Comparison of ENCODE assay signal across 9 cellular contexts in the genomic region with DNA sequence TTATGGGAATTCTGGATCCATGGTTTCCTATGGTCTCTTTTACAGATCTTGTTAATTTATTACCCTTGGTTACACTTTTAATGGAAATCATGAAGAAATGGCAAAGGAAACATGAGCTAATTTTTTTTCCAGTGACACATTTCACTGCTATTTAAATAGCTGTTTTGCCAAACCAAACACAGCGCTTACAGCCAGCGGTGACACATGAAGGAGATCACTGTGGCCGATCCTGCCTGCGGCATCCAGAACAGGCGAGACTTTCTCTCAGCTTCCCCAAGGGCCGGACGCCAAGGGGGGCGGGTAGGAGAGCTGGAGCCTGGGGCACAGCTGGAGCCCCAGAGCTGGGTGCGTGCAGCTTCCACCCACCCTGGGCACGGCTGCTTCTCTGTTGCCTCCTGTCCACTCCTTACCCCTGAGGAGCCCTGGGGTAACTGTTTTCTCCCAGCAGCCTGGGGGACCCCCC.
A peak's percentile ranks its signal among the peaks of the same experiment; 100 is the strongest.
DNase-seq lines count a peak whose midpoint lies in the region; ATAC-seq and TF ChIP-seq lines count a peak whose summit lies in the region.
"Had no signal": no experiment of that assay in that cellular context is flagged by ENCODE, and none has a peak within 500 bp of the region (broad histone marks: within the 10 kb centered on the region; RNA-seq: fewer than 3 reads in every experiment).

No MANE protein-coding gene starts in this region.

- peak; percentile 78 to 90 for ATAC-seq in left cardiac atrium
- ATAC-seq in GM19452 (IDR thresholded peaks at IDR 0.05; ENCODE audit: unreplicated experiment), result no peak

- no peaks in the 10 kb centered on the region for H3K36me3 ChIP-seq in sigmoid colon

- 14 to 62% (median 36%) methylated on average over 10 of the region's 10 CpGs for WGBS in adipose tissue, 3 donors
- WGBS in sigmoid colon, 2 donors, result 8 to 57% methylated on average over 10 of the region's 10 CpGs

- H3K27ac ChIP-seq in adipose tissue (ENCODE audit: low read depth, low read length) (peak overlapping the region; percentile 19), sigmoid colon (peak overlapping the region; percentile 69 to 84 (median 74))

- intact Hi-C loops in left cardiac atrium (cut with DNase I), result loop anchor here in 1 of 2 donors (10.0 kb wide), 1 partner anchor 78 kb away; a partner anchor contains a TSS
- intact Hi-C loops in sigmoid colon (cut with DNase I), result loop anchor here (5.0 kb wide), 1 partner anchor 94 kb away; no protein-coding TSS in a partner anchor

- TF ChIP-seq POLR2A in sigmoid colon (IDR thresholded peaks at IDR 0.05), result no peak

- H3K9me3 ChIP-seq in sigmoid colon, result no peaks in the 10 kb centered on the region

- DNase-seq in GM04503 (ENCODE audit: low read depth) (peak; percentile 95), left cardiac atrium (peak; percentile 94), sigmoid colon (peak; percentile 92), NAMALWA (ENCODE audit: low spot score) (no peak), germinal center (ENCODE audit: low spot score) (no peak)
- no peak for DNase-seq in stimulated activated CD4-positive, alpha-beta T cell treated with anti-CD3 and anti-CD28 coated beads, Interleukin-12 subunit alpha, Interleukin-12 subunit beta, amount 100 ng/mL, for 4 hours
- DNase-seq: stimulated activated CD4-positive, alpha-beta T cell treated with anti-CD3 and anti-CD28 coated beads, Interleukin-1b, Interleukin-23, amount 100 ng/mL, for 48 hours had no signal

- no peaks in the 10 kb centered on the region for H3K27me3 ChIP-seq in sigmoid colon

- TF ChIP-seq EP300 in sigmoid colon (IDR thresholded peaks at IDR 0.05), result peak in 2 of 4 donors; percentile 31 to 57

- H3K4me1 ChIP-seq in sigmoid colon, result peaks cover 4 to 57% (median 56%) of the 10 kb centered on the region in 4 donors

- TF ChIP-seq CTCF in sigmoid colon (IDR thresholded peaks at IDR 0.05), result no peak

- no peak overlapping the region for H3K4me3 ChIP-seq in sigmoid colon

Comparison
In these comparisons a context has a peak if more than half of its experiments do, and no peak if none do; other contexts are left out.
1. DNase-seq: peak in GM04503 (single experiment), left cardiac atrium (single experiment) and sigmoid colon (single experiment); none in NAMALWA (single experiment), germinal center (single experiment) and stimulated activated CD4-positive, alpha-beta T cell treated with anti-CD3 and anti-CD28 coated beads, Interleukin-12 subunit alpha, Interleukin-12 subunit beta, amount 100 ng/mL, for 4 hours (single experiment).